In the genomic region with DNA sequence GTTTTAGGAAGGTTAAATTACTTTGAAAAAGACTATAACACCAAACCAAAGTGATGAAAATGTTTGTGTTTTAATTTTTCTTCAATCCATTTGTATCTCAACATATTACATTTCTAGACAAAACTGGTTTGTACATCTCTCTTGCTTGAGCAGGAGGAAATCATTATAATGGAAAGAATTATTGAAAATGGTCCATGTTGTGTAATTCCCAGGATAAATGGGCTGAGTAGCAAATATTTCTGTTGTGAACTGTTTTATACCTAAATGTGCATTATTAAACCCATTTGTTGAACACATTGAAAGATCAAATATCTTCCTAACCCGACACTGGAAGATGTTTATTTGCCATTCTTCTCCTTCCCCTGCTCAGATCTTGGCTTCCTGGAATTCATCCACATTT, we compare ENCODE assay signal across 33 cellular contexts.
"Had no signal": no experiment of that assay in that cellular context is flagged by ENCODE, and none has a peak within 500 bp of the region (broad histone marks: within the 10 kb centered on the region; RNA-seq: fewer than 3 reads in every experiment).

No MANE protein-coding gene starts in this region.

- H3K36me3 Mint-ChIP-seq: activated CD4-positive, alpha-beta memory T cell treated with anti-CD3 and anti-CD28 coated beads for 36 hours; activated naive CD4-positive, alpha-beta T cell treated with anti-CD3 and anti-CD28 coated beads, Interleukin-2, amount 50 U/mL, for 24 hours; activated naive CD8-positive, alpha-beta T cell treated with anti-CD3 and anti-CD28 coated beads for 36 hours had no signal

- FAIRE-seq: endometrium, endothelial cell of umbilical vein had no signal

- H3K9me3 ChIP-seq: adrenal gland, body of pancreas, colonic mucosa, esophagus squamous epithelium, gastroesophageal sphincter, heart right ventricle had no signal

- ATAC-seq: activated CD4-positive, alpha-beta T cell treated with anti-CD3 and anti-CD28 coated beads for 36 hours; activated CD8-positive, alpha-beta memory T cell treated with anti-CD3 and anti-CD28 coated beads, Interleukin-2, amount 10 ng/mL, durations not matched to agents 7 days and 5 days; activated CD8-positive, alpha-beta T cell treated with anti-CD3 and anti-CD28 coated beads, Interleukin-2, amount 10 ng/mL, durations not matched to agents 7 days and 5 days; activated naive CD8-positive, alpha-beta T cell treated with anti-CD3 and anti-CD28 coated beads, Interleukin-2, amount 50 U/mL, for 24 hours; body of pancreas; gastroesophageal sphincter; heart right ventricle had no signal

- H3K4me3 Mint-ChIP-seq: activated CD4-positive, alpha-beta memory T cell treated with anti-CD3 and anti-CD28 coated beads for 36 hours; activated CD4-positive, alpha-beta T cell treated with anti-CD3 and anti-CD28 coated beads for 36 hours; activated CD4-positive, alpha-beta T cell treated with anti-CD3 and anti-CD28 coated beads, Interleukin-2, amount 10 ng/mL, durations not matched to agents 24 days and 14 days; activated CD8-positive, alpha-beta memory T cell treated with anti-CD3 and anti-CD28 coated beads, Interleukin-2, amount 10 ng/mL, durations not matched to agents 7 days and 5 days; activated CD8-positive, alpha-beta T cell treated with anti-CD3 and anti-CD28 coated beads, Interleukin-2, amount 10 ng/mL, durations not matched to agents 7 days and 5 days; activated naive CD4-positive, alpha-beta T cell treated with anti-CD3 and anti-CD28 coated beads for 36 hours; activated naive CD4-positive, alpha-beta T cell treated with anti-CD3 and anti-CD28 coated beads, Interleukin-2, amount 50 U/mL, for 24 hours; activated naive CD8-positive, alpha-beta T cell treated with anti-CD3 and anti-CD28 coated beads for 36 hours; activated naive CD8-positive, alpha-beta T cell treated with anti-CD3 and anti-CD28 coated beads, Interleukin-2, amount 50 U/mL, for 24 hours; activated T-helper 1 cell treated with anti-CD3 and anti-CD28 coated beads, Interleukin-12 subunit alpha, Interleukin-12 subunit beta, Interleukin-2, Interleukin-4 antibody, amounts not matched to agents 30 ng/mL and 10 ng/mL and 1 ng/mL, durations not matched to agents 14 hours and 24 hours and 36 hours had no signal

- H3K27ac Mint-ChIP-seq: activated CD4-positive, alpha-beta memory T cell treated with anti-CD3 and anti-CD28 coated beads for 36 hours; activated CD4-positive, alpha-beta T cell treated with anti-CD3 and anti-CD28 coated beads for 36 hours; activated CD4-positive, alpha-beta T cell treated with anti-CD3 and anti-CD28 coated beads, Interleukin-2, amount 10 ng/mL, durations not matched to agents 24 days and 14 days; activated CD8-positive, alpha-beta memory T cell treated with anti-CD3 and anti-CD28 coated beads, Interleukin-2, amount 10 ng/mL, durations not matched to agents 7 days and 5 days; activated CD8-positive, alpha-beta T cell treated with anti-CD3 and anti-CD28 coated beads, Interleukin-2, amount 10 ng/mL, durations not matched to agents 7 days and 5 days; activated naive CD4-positive, alpha-beta T cell treated with anti-CD3 and anti-CD28 coated beads for 36 hours; activated naive CD4-positive, alpha-beta T cell treated with anti-CD3 and anti-CD28 coated beads, Interleukin-2, amount 50 U/mL, for 24 hours; activated naive CD8-positive, alpha-beta T cell treated with anti-CD3 and anti-CD28 coated beads for 36 hours; activated naive CD8-positive, alpha-beta T cell treated with anti-CD3 and anti-CD28 coated beads, Interleukin-2, amount 50 U/mL, for 24 hours; activated T-helper 1 cell treated with anti-CD3 and anti-CD28 coated beads, Interleukin-12 subunit alpha, Interleukin-12 subunit beta, Interleukin-2, Interleukin-4 antibody, amounts not matched to agents 30 ng/mL and 10 ng/mL and 1 ng/mL, durations not matched to agents 14 hours and 24 hours and 36 hours; activated T-helper 2 cell treated with anti-CD3 and anti-CD28 coated beads, Interferon-gamma antibody, Interleukin-2, Interleukin-4, amounts not matched to agents 10 μg/mL and 5 μg/mL and 100 μg/mL, durations not matched to agents 14 hours and 24 hours and 36 hours had no signal

- DNase-seq: activated CD4-positive, alpha-beta memory T cell treated with anti-CD3 and anti-CD28 coated beads for 36 hours; activated CD4-positive, alpha-beta T cell treated with anti-CD3 and anti-CD28 coated beads for 36 hours; activated CD4-positive, alpha-beta T cell treated with anti-CD3 and anti-CD28 coated beads, Interleukin-2, amount 10 ng/mL, durations not matched to agents 24 days and 14 days; activated CD4-positive, CD25-positive, alpha-beta regulatory T cell; activated CD4-positive, CD25-positive, alpha-beta regulatory T cell treated with anti-CD3 and anti-CD28 coated beads, Interleukin-2, amount 50 U/mL, for 72 hours; activated CD8-positive, alpha-beta memory T cell treated with anti-CD3 and anti-CD28 coated beads, Interleukin-2, amount 10 ng/mL, durations not matched to agents 7 days and 5 days; activated CD8-positive, alpha-beta memory T cell treated with anti-CD3 and anti-CD28 coated beads, Interleukin-2, amount 50 U/mL, for 4 hours; activated CD8-positive, alpha-beta T cell treated with anti-CD3 and anti-CD28 coated beads, Interleukin-2, amount 10 ng/mL, durations not matched to agents 7 days and 5 days; activated effector memory CD4-positive, alpha-beta T cell treated with anti-CD3 and anti-CD28 coated beads, Interleukin-2, amount 50 U/mL, for 16 hours; activated naive CD4-positive, alpha-beta T cell treated with anti-CD3 and anti-CD28 coated beads for 36 hours; activated naive CD8-positive, alpha-beta T cell treated with anti-CD3 and anti-CD28 coated beads for 36 hours; activated naive CD8-positive, alpha-beta T cell treated with anti-CD3 and anti-CD28 coated beads, Interleukin-2, amount 50 U/mL, for 24 hours; activated T-cell treated with anti-CD3 and anti-CD28 coated beads, Interleukin-2, amount 50 U/mL, for 1 hour; activated T-cell treated with anti-CD3 and anti-CD28 coated beads, Interleukin-2, amount 50 U/mL, for 48 hours; adrenal gland; amygdala; aorta; body of pancreas; central memory CD4-positive, alpha-beta T cell; cerebellar nuclear complex; colonic mucosa; effector CD8-positive, alpha-beta T cell; esophagus squamous epithelium; foreskin melanocyte; heart right ventricle; T-helper 1 cell; T-helper 2 cell had no signal
